ENCODE assay signal across 8 cellular contexts in genomic region chr11:119108151-119108856, GRCh38.
DNase-seq lines count a peak whose midpoint lies in the region; ATAC-seq and TF ChIP-seq lines count a peak whose summit lies in the region.

No MANE protein-coding gene starts in this region.

- no peak for TF ChIP-seq CTCF in C4-2B (conservative IDR thresholded peaks at IDR 0.05)

- no peaks in the 10 kb centered on the region for H3K9me3 Mint-ChIP-seq in stimulated activated effector memory CD8-positive, alpha-beta T cell treated with anti-CD3 and anti-CD28 coated beads, Interleukin-12 subunit alpha, Interleukin-12 subunit beta, amount 100 ng/mL, for 72 hours

- H3K27ac Mint-ChIP-seq in stimulated activated effector memory CD8-positive, alpha-beta T cell treated with anti-CD3 and anti-CD28 coated beads, Interleukin-12 subunit alpha, Interleukin-12 subunit beta, amount 100 ng/mL, for 72 hours = peak overlapping the region; percentile 86

- peaks cover 42% of the 10 kb centered on the region for H3K4me1 Mint-ChIP-seq in stimulated activated effector memory CD8-positive, alpha-beta T cell treated with anti-CD3 and anti-CD28 coated beads, Interleukin-12 subunit alpha, Interleukin-12 subunit beta, amount 100 ng/mL, for 72 hours

- peak; percentile 37 for DNase-seq in GM19238 (ENCODE audit: insufficient read length, low spot score)
- DNase-seq in NOMO-1 treated with DMSO at 0.1 percent for 48 hours (lab: John Stamatoyannopoulos, UW; ENCODE audit: unreplicated experiment) = peak; percentile 15
- DNase-seq in iPS-NIHi7 (ENCODE audit: extremely low spot score) = peak; percentile 32
- no peak for DNase-seq in stimulated activated effector memory CD8-positive, alpha-beta T cell treated with anti-CD3 and anti-CD28 coated beads, Interleukin-12 subunit alpha, Interleukin-12 subunit beta, amount 100 ng/mL, for 72 hours (ENCODE audit: low spot score in 2 of 2)
- no peak for DNase-seq in NCI-H128 (lab: John Stamatoyannopoulos, UW; ENCODE audit: unreplicated experiment)

- peaks cover 36% of the 10 kb centered on the region for H3K36me3 Mint-ChIP-seq in stimulated activated effector memory CD8-positive, alpha-beta T cell treated with anti-CD3 and anti-CD28 coated beads, Interleukin-12 subunit alpha, Interleukin-12 subunit beta, amount 100 ng/mL, for 72 hours

- H3K4me3 Mint-ChIP-seq in stimulated activated effector memory CD8-positive, alpha-beta T cell treated with anti-CD3 and anti-CD28 coated beads, Interleukin-12 subunit alpha, Interleukin-12 subunit beta, amount 100 ng/mL, for 72 hours = peak overlapping the region; percentile 88

- ATAC-seq in stimulated activated effector memory CD8-positive, alpha-beta T cell treated with anti-CD3 and anti-CD28 coated beads, Interleukin-12 subunit alpha, Interleukin-12 subunit beta, amount 100 ng/mL, for 72 hours = peak; percentile 36
- ATAC-seq in HG03196 (IDR thresholded peaks at IDR 0.05; ENCODE audit: unreplicated experiment) = no peak

- H3K27ac ChIP-seq in C4-2B = peak overlapping the region; percentile 90
- peak overlapping the region; percentile 60 for H3K27ac ChIP-seq in angular gyrus (ENCODE audit: low read depth, low read length)

Comparison
In these comparisons a context has a peak if more than half of its experiments do, and no peak if none do; other contexts are left out.
1. DNase-seq: peak in GM19238 (single experiment), NOMO-1 treated with DMSO at 0.1 percent for 48 hours (single experiment) and iPS-NIHi7 (single experiment); none in stimulated activated effector memory CD8-positive, alpha-beta T cell treated with anti-CD3 and anti-CD28 coated beads, Interleukin-12 subunit alpha, Interleukin-12 subunit beta, amount 100 ng/mL, for 72 hours (0 of 2) and NCI-H128 (single experiment).